Comparison of ENCODE assay signal across 28 cellular contexts in genomic region chr11:76632492-76632891, GRCh38. TPM values are rescaled to one million over a fixed set of nuclear protein-coding genes. Genes with fewer than 3 reads are reported as not detected.
"Had no signal": no experiment of that assay in that cellular context is flagged by ENCODE, and none has a peak within 500 bp of the region (broad histone marks: within the 10 kb centered on the region; RNA-seq: fewer than 3 reads in every experiment).

No MANE protein-coding gene starts in this region.

- FAIRE-seq: keratinocyte, small intestine had no signal

- H3K79me2 ChIP-seq: parathyroid adenoma had no signal

- H3K9ac ChIP-seq: neural progenitor cell, parathyroid adenoma had no signal

- H3K4me3 ChIP-seq: lung, neural progenitor cell, right atrium auricular region, sigmoid colon, spleen, stomach, testis, thyroid gland, uterus had no signal

- H3K36me3 Mint-ChIP-seq: mesothelial cell of epicardium; naive B cell; natural killer cell; neural progenitor cell; stimulated activated effector memory CD8-positive, alpha-beta T cell treated with anti-CD3 and anti-CD28 coated beads, Interleukin-12 subunit alpha, Interleukin-12 subunit beta, amount 100 ng/mL, for 72 hours; type B pancreatic cell had no signal

- H3K4me3 Mint-ChIP-seq: mesothelial cell of epicardium; natural killer cell; nephron progenitor cell; neural progenitor cell; stimulated activated effector memory CD8-positive, alpha-beta T cell treated with anti-CD3 and anti-CD28 coated beads, Interleukin-12 subunit alpha, Interleukin-12 subunit beta, amount 100 ng/mL, for 72 hours; type B pancreatic cell had no signal

- H3K9me3 ChIP-seq: neutrophil, right atrium auricular region, sigmoid colon, spleen, stomach, testis, thyroid gland, uterus had no signal

- H3K9me3 Mint-ChIP-seq: mesothelial cell of epicardium; natural killer cell; nephron progenitor cell; neural progenitor cell; stimulated activated effector memory CD8-positive, alpha-beta T cell treated with anti-CD3 and anti-CD28 coated beads, Interleukin-12 subunit alpha, Interleukin-12 subunit beta, amount 100 ng/mL, for 72 hours had no signal

- H3K27me3 Mint-ChIP-seq: type B pancreatic cell had no signal

- H2AFZ ChIP-seq: neural progenitor cell, parathyroid adenoma had no signal

- DNase-seq: head of caudate nucleus; hypothalamus; kidney glomerular epithelial cell; left cardiac atrium; mesendoderm; naive B cell; natural killer cell; nephron progenitor cell; occipital lobe; sigmoid colon; small intestine; spleen; stimulated activated CD4-positive, alpha-beta T cell treated with anti-CD3 and anti-CD28 coated beads, Interleukin-4, amount 100 ng/mL, for 24 hours; stimulated activated naive CD4-positive, alpha-beta T cell; stomach; testis; thyroid gland; uterus had no signal

- H3K4me2 ChIP-seq: neural progenitor cell had no signal

- H3K36me3 ChIP-seq: neural progenitor cell, neutrophil, right atrium auricular region, sigmoid colon, spleen, stomach, thyroid gland, uterus had no signal

- H3K27me3 ChIP-seq: neural progenitor cell, right atrium auricular region, sigmoid colon, spleen, stomach, testis, thyroid gland, uterus had no signal

- ATAC-seq: left cardiac atrium; left lobe of liver; natural killer cell; stimulated activated effector memory CD8-positive, alpha-beta T cell treated with anti-CD3 and anti-CD28 coated beads, Interleukin-12 subunit alpha, Interleukin-12 subunit beta, amount 100 ng/mL, for 72 hours had no signal

- H3K27ac ChIP-seq: neural progenitor cell, neutrophil, parathyroid adenoma, spleen, testis, thyroid gland had no signal

- H3K27ac Mint-ChIP-seq: mesothelial cell of epicardium; natural killer cell; nephron progenitor cell; neural progenitor cell; stimulated activated effector memory CD8-positive, alpha-beta T cell treated with anti-CD3 and anti-CD28 coated beads, Interleukin-12 subunit alpha, Interleukin-12 subunit beta, amount 100 ng/mL, for 72 hours; type B pancreatic cell had no signal

- H3K4me1 ChIP-seq: neural progenitor cell, parathyroid adenoma had no signal

RNA-seq across cellular contexts. Expression of gene LRRC32, which starts 38.1 kb away (rescaled TPM):
- polyA plus RNA-seq: keratinocyte had no signal
